12 cellular contexts compared by ENCODE assay signal in the genomic region with DNA sequence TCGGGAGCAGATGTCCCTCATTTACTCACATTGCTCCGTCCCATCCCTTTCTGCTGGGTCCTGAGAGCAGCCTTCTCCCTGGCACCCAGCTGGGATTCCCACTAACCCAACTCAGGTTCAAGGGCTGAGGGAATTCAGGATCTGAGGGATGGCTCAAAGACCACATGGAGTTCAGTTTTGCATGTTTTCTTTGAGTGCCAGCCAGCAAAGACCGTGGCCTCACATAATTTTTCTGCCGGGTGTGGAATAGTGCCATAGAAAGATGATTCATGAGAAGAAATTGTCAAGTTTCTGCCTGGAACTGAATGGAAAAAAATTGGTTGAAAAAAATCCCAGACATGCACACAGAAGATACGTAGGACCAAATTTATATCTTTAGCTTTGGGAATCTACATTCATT.
DNase-seq lines count a peak whose midpoint lies in the region; ATAC-seq and TF ChIP-seq lines count a peak whose summit lies in the region.
"Had no signal": no experiment of that assay in that cellular context is flagged by ENCODE, and none has a peak within 500 bp of the region (broad histone marks: within the 10 kb centered on the region; RNA-seq: fewer than 3 reads in every experiment).

No MANE protein-coding gene starts in this region.

- no peaks in the 10 kb centered on the region for H4K20me1 ChIP-seq in Loucy (ENCODE audit: insufficient read depth, low read length, poor library complexity, severe bottlenecking)

- ATAC-seq in GM21737 (IDR thresholded peaks at IDR 0.05; ENCODE audit: unreplicated experiment) (no peak), GM21360 (IDR thresholded peaks at IDR 0.05; ENCODE audit: unreplicated experiment) (no peak), GM19395 (IDR thresholded peaks at IDR 0.05; ENCODE audit: unreplicated experiment) (no peak)

- H3K27me3 ChIP-seq in BJ (ENCODE audit: control insufficient read depth, insufficient read depth, low read length), result no peaks in the 10 kb centered on the region
- H3K27me3 ChIP-seq in Loucy (ENCODE audit: insufficient read depth, low read length, poor library complexity, severe bottlenecking), result no peaks in the 10 kb centered on the region
- H3K27me3 ChIP-seq: uterus had no signal

- no peaks in the 10 kb centered on the region for H3K9me3 ChIP-seq in Loucy (ENCODE audit: insufficient read depth, low read depth, low read length)
- H3K9me3 ChIP-seq: uterus had no signal

- H2AFZ ChIP-seq in Loucy (ENCODE audit: low read length), result no peak overlapping the region

- peaks cover 76% of the 10 kb centered on the region for H3K4me1 ChIP-seq in Loucy (ENCODE audit: insufficient read depth, low read length, poor library complexity, severe bottlenecking)

- H3K36me3 ChIP-seq in BJ (ENCODE audit: control insufficient read depth, insufficient read depth, low read length) (no peaks in the 10 kb centered on the region), Loucy (ENCODE audit: insufficient read depth, low read length) (no peaks in the 10 kb centered on the region)
- H3K36me3 ChIP-seq: uterus had no signal

- no peak for TF ChIP-seq CTCF in BJ (IDR thresholded peaks at IDR 0.05; ENCODE audit: insufficient read depth, low read depth, low read length)
- no peak for TF ChIP-seq CTCF in Loucy (conservative IDR thresholded peaks at IDR 0.05; ENCODE audit: low read length)

- no peaks in the 10 kb centered on the region for H3K79me2 ChIP-seq in Loucy (ENCODE audit: insufficient read depth, low read length)

- peak; percentile 83 for DNase-seq in BJ (ENCODE audit: low read depth)
- DNase-seq in dedifferentiated amniotic fluid mesenchymal stem cell (ENCODE audit: extremely low spot score), result peak; percentile 93
- DNase-seq in myocyte (ENCODE audit: low read depth), result peak; percentile 81
- no peak for DNase-seq in effector CD4-positive, alpha-beta T cell
- DNase-seq: activated CD4-positive, alpha-beta T cell treated with anti-CD3 and anti-CD28 coated beads, Interleukin-2, amount 10 ng/mL, durations not matched to agents 7 days and 5 days; COR-L47; NCI-H524; uterus had no signal

- H3K4me2 ChIP-seq in Loucy (ENCODE audit: low read depth, low read length, poor library complexity, severe bottlenecking), result no peak overlapping the region

- peak overlapping the region; percentile 38 for H3K9ac ChIP-seq in Loucy (ENCODE audit: low read depth, low read length, poor library complexity, severe bottlenecking)

- no peak overlapping the region for H3K4me3 ChIP-seq in BJ (ENCODE audit: low read depth, low read length)
- no peak overlapping the region for H3K4me3 ChIP-seq in Loucy (ENCODE audit: low read length, poor library complexity, severe bottlenecking)
- H3K4me3 ChIP-seq: uterus had no signal

- peaks cover 14% of the 10 kb centered on the region for H3F3A ChIP-seq in Loucy (ENCODE audit: low read depth)

- CTCF ChIA-PET in BJ (lab: Yijun Ruan, JAX), result interaction anchor here (0.6 kb wide), 1 partner anchor 90 kb away, joined by 4 read pairs; no protein-coding TSS in a partner anchor

- no peaks in the 10 kb centered on the region for H3K9me2 ChIP-seq in Loucy (replicated peaks; ENCODE audit: low read depth, low read length)

- POLR2A ChIA-PET in BJ (lab: Charles Lee), result interaction anchor here (0.6 kb wide), 1 partner anchor 14 kb away, joined by 3 read pairs; no protein-coding TSS in a partner anchor
